Comparison of ENCODE assay signal across 2 cellular contexts in genomic region chr10:102475451-102476040, GRCh38.
TF ChIP-seq lines count a peak whose summit lies in the region.

No MANE protein-coding gene starts in this region.

TF ChIP-seq in WTC11, 78 proteins besides CTCF, POLR2A, EP300 and RAD21:
- TF ChIP-seq EMX1 (CRISPR knock-in tag; IDR thresholded peaks at IDR 0.05) (no peak), PREB (CRISPR knock-in tag; IDR thresholded peaks at IDR 0.05; ENCODE audit: borderline replicate concordance) (no peak), OVOL2 (CRISPR knock-in tag; IDR thresholded peaks at IDR 0.05; ENCODE audit: borderline replicate concordance) (no peak), ERG (CRISPR knock-in tag; IDR thresholded peaks at IDR 0.05) (no peak), ZNF396 (CRISPR knock-in tag; IDR thresholded peaks at IDR 0.05; ENCODE audit: borderline replicate concordance) (no peak), NR3C1 (CRISPR knock-in tag; conservative IDR thresholded peaks at IDR 0.05; ENCODE audit: low read depth) (no peak), MAX (CRISPR knock-in tag; IDR thresholded peaks at IDR 0.05) (no peak), TCF7 (CRISPR knock-in tag; IDR thresholded peaks at IDR 0.05; ENCODE audit: low read depth) (no peak), ESRRA (CRISPR knock-in tag; IDR thresholded peaks at IDR 0.05; ENCODE audit: borderline replicate concordance) (no peak), NR2C2 (CRISPR knock-in tag; IDR thresholded peaks at IDR 0.05) (no peak), JUN (CRISPR knock-in tag; IDR thresholded peaks at IDR 0.05) (no peak), TP53 (CRISPR knock-in tag; IDR thresholded peaks at IDR 0.05) (no peak), ZMAT4 (CRISPR knock-in tag; IDR thresholded peaks at IDR 0.05) (no peak), CDX4 (CRISPR knock-in tag; IDR thresholded peaks at IDR 0.05; ENCODE audit: borderline replicate concordance) (no peak), IRF2 (CRISPR knock-in tag; IDR thresholded peaks at IDR 0.05; ENCODE audit: borderline replicate concordance, low read depth) (no peak), NFATC4 (CRISPR knock-in tag; IDR thresholded peaks at IDR 0.05) (no peak), ELF4 (CRISPR knock-in tag; IDR thresholded peaks at IDR 0.05; ENCODE audit: low read depth) (no peak), FOXK1 (CRISPR knock-in tag; IDR thresholded peaks at IDR 0.05) (no peak), NFYB (CRISPR knock-in tag; conservative IDR thresholded peaks at IDR 0.05; ENCODE audit: low read depth) (no peak), GABPB1 (CRISPR knock-in tag; IDR thresholded peaks at IDR 0.05) (no peak)

TF ChIP-seq in endothelial cell of umbilical vein, 7 proteins besides CTCF, POLR2A, EP300 and RAD21:
- TF ChIP-seq FOS (IDR thresholded peaks at IDR 0.05; ENCODE audit: borderline replicate concordance, insufficient read depth, low read length), result no peak
- TF ChIP-seq JUN (IDR thresholded peaks at IDR 0.05; ENCODE audit: borderline replicate concordance, insufficient read depth, insufficient read length, low read depth), result no peak
- no peak for TF ChIP-seq GATA2 (IDR thresholded peaks at IDR 0.05; ENCODE audit: insufficient read depth, insufficient read length, low read depth, low read length)
- no peak for TF ChIP-seq POLR2AphosphoS5 (IDR thresholded peaks at IDR 0.05; ENCODE audit: insufficient read depth, low read depth, low read length)
- TF ChIP-seq MYC (IDR thresholded peaks at IDR 0.05; ENCODE audit: low read depth, low read length), result no peak
- TF ChIP-seq MAX (IDR thresholded peaks at IDR 0.05; ENCODE audit: insufficient read depth, insufficient read length), result no peak
- TF ChIP-seq EZH2 (IDR thresholded peaks at IDR 0.05; ENCODE audit: borderline replicate concordance, low read depth, low read length, severe bottlenecking), result no peak
